In genomic region chr1:112618721-112619517, GRCh38 we compare ENCODE assay signal across 1 cellular context.
TF ChIP-seq lines count a peak whose summit lies in the region.

A gene with protein sequence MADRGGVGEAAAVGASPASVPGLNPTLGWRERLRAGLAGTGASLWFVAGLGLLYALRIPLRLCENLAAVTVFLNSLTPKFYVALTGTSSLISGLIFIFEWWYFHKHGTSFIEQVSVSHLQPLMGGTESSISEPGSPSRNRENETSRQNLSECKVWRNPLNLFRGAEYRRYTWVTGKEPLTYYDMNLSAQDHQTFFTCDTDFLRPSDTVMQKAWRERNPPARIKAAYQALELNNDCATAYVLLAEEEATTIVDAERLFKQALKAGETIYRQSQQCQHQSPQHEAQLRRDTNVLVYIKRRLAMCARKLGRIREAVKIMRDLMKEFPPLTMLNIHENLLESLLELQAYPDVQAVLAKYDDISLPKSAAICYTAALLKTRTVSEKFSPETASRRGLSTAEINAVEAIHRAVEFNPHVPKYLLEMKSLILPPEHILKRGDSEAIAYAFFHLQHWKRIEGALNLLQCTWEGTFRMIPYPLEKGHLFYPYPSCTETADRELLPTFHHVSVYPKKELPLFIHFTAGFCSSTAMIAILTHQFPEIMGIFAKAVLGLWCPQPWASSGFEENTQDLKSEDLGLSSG (minus strand): TSS chr1:112619141. CDS start chr1:112619113, 28 bp downstream.

TF ChIP-seq in HepG2, 621 proteins besides CTCF, POLR2A, EP300 and RAD21 (continued from another document and continues in another):
- TF ChIP-seq CSRNP1 (CRISPR knock-in tag; IDR thresholded peaks at IDR 0.05) (no peak; the same call in 1 of the 2 replicates), SNAI1 (CRISPR knock-in tag; IDR thresholded peaks at IDR 0.05; ENCODE audit: borderline replicate concordance) (no peak), FOXJ3 (CRISPR knock-in tag; IDR thresholded peaks at IDR 0.05; ENCODE audit: borderline replicate concordance) (no peak; the same call in 1 of the 2 replicates), ZNF101 (CRISPR knock-in tag; IDR thresholded peaks at IDR 0.05; ENCODE audit: borderline replicate concordance, low read depth) (no peak), ZSCAN31 (CRISPR knock-in tag; IDR thresholded peaks at IDR 0.05; ENCODE audit: low read depth) (no peak; the same call in 1 of the 2 replicates), ZNF773 (CRISPR knock-in tag; IDR thresholded peaks at IDR 0.05; ENCODE audit: borderline replicate concordance) (no peak), ZNF605 (CRISPR knock-in tag; IDR thresholded peaks at IDR 0.05) (no peak), ZNF776 (CRISPR knock-in tag; IDR thresholded peaks at IDR 0.05) (no peak), NR2F2 (IDR thresholded peaks at IDR 0.05; ENCODE audit: borderline replicate concordance, low read depth) (no peak), ZNF510 (CRISPR knock-in tag; IDR thresholded peaks at IDR 0.05; ENCODE audit: low read depth) (peak; percentile 28; the same call in 1 of the 2 replicates), MYNN (CRISPR knock-in tag; IDR thresholded peaks at IDR 0.05; ENCODE audit: low read depth) (no peak; the same call in 1 of the 2 replicates), POGK (CRISPR knock-in tag; conservative IDR thresholded peaks at IDR 0.05) (no peak; the same call in 1 of the 2 replicates), RFX1 (IDR thresholded peaks at IDR 0.05) (no peak), ZNF280D (CRISPR knock-in tag; IDR thresholded peaks at IDR 0.05) (no peak), PHF5A (CRISPR knock-in tag; IDR thresholded peaks at IDR 0.05; ENCODE audit: low read depth, unreplicated experiment) (no peak), HCFC1 (IDR thresholded peaks at IDR 0.05; ENCODE audit: low read depth, low read length) (no peak), XRCC5 (optimal IDR thresholded peaks at IDR 0.05; ENCODE audit: low read length) (peak; percentile 60), ZEB1 (IDR thresholded peaks at IDR 0.05; ENCODE audit: insufficient replicate concordance, low read depth) (no peak), ZBTB21 (CRISPR knock-in tag; IDR thresholded peaks at IDR 0.05) (no peak; the same call in 1 of the 2 replicates), PITX1 (CRISPR knock-in tag; IDR thresholded peaks at IDR 0.05) (no peak), SATB2 (CRISPR knock-in tag; IDR thresholded peaks at IDR 0.05) (no peak), ZNF570 (CRISPR knock-in tag; IDR thresholded peaks at IDR 0.05; ENCODE audit: borderline replicate concordance) (no peak), ATF7-NPFF (CRISPR knock-in tag; IDR thresholded peaks at IDR 0.05; ENCODE audit: low read depth) (no peak), ZNF335 (CRISPR knock-in tag; IDR thresholded peaks at IDR 0.05) (0 out of 2 replicates have a peak, but pooled peaks have one; percentile 9), SOX13 (IDR thresholded peaks at IDR 0.05) (no peak), SOX13 (CRISPR knock-in tag; conservative IDR thresholded peaks at IDR 0.05 in 1 of 2, IDR thresholded peaks at IDR 0.05 in 1 of 2) (no peak), FOXM1 (CRISPR knock-in tag; IDR thresholded peaks at IDR 0.05) (no peak), HOXA7 (CRISPR knock-in tag; IDR thresholded peaks at IDR 0.05) (no peak), NCOA5 (CRISPR knock-in tag; IDR thresholded peaks at IDR 0.05) (no peak), ZNF614 (CRISPR knock-in tag; IDR thresholded peaks at IDR 0.05; ENCODE audit: borderline replicate concordance) (no peak), RARG (CRISPR knock-in tag; IDR thresholded peaks at IDR 0.05; ENCODE audit: low read depth) (0 out of 2 replicates have a peak, but pooled peaks have one; percentile 12), ZNF788 (CRISPR knock-in tag; IDR thresholded peaks at IDR 0.05; ENCODE audit: borderline replicate concordance) (no peak), ZMYM2 (CRISPR knock-in tag; IDR thresholded peaks at IDR 0.05) (no peak), SUZ12 (IDR thresholded peaks at IDR 0.05; ENCODE audit: low read depth, low read length) (no peak), ZNF180 (CRISPR knock-in tag; IDR thresholded peaks at IDR 0.05; ENCODE audit: borderline replicate concordance, low read depth) (no peak), ZNF274 (CRISPR knock-in tag; IDR thresholded peaks at IDR 0.05) (peak; percentile 46; the same call in 1 of the 2 replicates), LCORL (IDR thresholded peaks at IDR 0.05) (no peak), LCORL (CRISPR knock-in tag; IDR thresholded peaks at IDR 0.05) (peak; percentile 50), CBX2 (IDR thresholded peaks at IDR 0.05; ENCODE audit: low read depth, low read length) (no peak), CBX2 (CRISPR knock-in tag; IDR thresholded peaks at IDR 0.05; ENCODE audit: low read depth) (no peak), ETV5 (CRISPR knock-in tag; IDR thresholded peaks at IDR 0.05; ENCODE audit: borderline replicate concordance) (peak; percentile 62; the same call in 1 of the 2 replicates), ZBTB4 (CRISPR knock-in tag; IDR thresholded peaks at IDR 0.05; ENCODE audit: borderline replicate concordance) (no peak), TBL1XR1 (IDR thresholded peaks at IDR 0.05; ENCODE audit: borderline replicate concordance, low read length, partially characterized antibody) (no peak)
- TF ChIP-seq, protein P1, sequence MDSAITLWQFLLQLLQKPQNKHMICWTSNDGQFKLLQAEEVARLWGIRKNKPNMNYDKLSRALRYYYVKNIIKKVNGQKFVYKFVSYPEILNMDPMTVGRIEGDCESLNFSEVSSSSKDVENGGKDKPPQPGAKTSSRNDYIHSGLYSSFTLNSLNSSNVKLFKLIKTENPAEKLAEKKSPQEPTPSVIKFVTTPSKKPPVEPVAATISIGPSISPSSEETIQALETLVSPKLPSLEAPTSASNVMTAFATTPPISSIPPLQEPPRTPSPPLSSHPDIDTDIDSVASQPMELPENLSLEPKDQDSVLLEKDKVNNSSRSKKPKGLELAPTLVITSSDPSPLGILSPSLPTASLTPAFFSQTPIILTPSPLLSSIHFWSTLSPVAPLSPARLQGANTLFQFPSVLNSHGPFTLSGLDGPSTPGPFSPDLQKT (CRISPR knock-in tag; IDR thresholded peaks at IDR 0.05; ENCODE audit: borderline replicate concordance): no peak
- TF ChIP-seq, protein P2, sequence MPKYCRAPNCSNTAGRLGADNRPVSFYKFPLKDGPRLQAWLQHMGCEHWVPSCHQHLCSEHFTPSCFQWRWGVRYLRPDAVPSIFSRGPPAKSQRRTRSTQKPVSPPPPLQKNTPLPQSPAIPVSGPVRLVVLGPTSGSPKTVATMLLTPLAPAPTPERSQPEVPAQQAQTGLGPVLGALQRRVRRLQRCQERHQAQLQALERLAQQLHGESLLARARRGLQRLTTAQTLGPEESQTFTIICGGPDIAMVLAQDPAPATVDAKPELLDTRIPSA (CRISPR knock-in tag; IDR thresholded peaks at IDR 0.05; ENCODE audit: borderline replicate concordance): no peak
- TF ChIP-seq, protein P3, sequence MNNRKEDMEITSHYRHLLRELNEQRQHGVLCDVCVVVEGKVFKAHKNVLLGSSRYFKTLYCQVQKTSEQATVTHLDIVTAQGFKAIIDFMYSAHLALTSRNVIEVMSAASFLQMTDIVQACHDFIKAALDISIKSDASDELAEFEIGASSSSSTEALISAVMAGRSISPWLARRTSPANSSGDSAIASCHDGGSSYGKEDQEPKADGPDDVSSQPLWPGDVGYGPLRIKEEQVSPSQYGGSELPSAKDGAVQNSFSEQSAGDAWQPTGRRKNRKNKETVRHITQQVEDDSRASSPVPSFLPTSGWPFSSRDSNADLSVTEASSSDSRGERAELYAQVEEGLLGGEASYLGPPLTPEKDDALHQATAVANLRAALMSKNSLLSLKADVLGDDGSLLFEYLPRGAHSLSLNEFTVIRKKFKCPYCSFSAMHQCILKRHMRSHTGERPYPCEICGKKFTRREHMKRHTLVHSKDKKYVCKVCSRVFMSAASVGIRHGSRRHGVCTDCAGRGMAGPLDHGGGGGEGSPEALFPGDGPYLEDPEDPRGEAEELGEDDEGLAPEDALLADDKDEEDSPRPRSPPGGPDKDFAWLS (CRISPR knock-in tag; IDR thresholded peaks at IDR 0.05; ENCODE audit: borderline replicate concordance): no peak
- TF ChIP-seq, protein P4, sequence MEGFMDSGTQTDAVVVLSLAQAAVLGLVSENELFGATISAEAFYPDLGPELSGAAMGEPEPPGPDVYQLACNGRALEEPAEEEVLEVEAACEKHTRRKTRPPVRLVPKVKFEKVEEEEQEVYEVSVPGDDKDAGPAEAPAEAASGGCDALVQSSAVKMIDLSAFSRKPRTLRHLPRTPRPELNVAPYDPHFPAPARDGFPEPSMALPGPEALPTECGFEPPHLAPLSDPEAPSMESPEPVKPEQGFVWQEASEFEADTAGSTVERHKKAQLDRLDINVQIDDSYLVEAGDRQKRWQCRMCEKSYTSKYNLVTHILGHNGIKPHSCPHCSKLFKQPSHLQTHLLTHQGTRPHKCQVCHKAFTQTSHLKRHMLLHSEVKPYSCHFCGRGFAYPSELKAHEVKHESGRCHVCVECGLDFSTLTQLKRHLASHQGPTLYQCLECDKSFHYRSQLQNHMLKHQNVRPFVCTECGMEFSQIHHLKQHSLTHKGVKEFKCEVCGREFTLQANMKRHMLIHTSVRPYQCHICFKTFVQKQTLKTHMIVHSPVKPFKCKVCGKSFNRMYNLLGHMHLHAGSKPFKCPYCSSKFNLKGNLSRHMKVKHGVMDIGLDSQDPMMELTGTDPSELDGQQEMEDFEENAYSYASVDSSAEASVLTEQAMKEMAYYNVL (CRISPR knock-in tag; IDR thresholded peaks at IDR 0.05; ENCODE audit: borderline replicate concordance): no peak; the same call in 1 of the 2 replicates
- TF ChIP-seq, protein P5, sequence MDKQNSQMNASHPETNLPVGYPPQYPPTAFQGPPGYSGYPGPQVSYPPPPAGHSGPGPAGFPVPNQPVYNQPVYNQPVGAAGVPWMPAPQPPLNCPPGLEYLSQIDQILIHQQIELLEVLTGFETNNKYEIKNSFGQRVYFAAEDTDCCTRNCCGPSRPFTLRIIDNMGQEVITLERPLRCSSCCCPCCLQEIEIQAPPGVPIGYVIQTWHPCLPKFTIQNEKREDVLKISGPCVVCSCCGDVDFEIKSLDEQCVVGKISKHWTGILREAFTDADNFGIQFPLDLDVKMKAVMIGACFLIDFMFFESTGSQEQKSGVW (CRISPR knock-in tag; IDR thresholded peaks at IDR 0.05; ENCODE audit: borderline replicate concordance): no peak
